24 cellular contexts compared by ENCODE assay signal in the genomic region with DNA sequence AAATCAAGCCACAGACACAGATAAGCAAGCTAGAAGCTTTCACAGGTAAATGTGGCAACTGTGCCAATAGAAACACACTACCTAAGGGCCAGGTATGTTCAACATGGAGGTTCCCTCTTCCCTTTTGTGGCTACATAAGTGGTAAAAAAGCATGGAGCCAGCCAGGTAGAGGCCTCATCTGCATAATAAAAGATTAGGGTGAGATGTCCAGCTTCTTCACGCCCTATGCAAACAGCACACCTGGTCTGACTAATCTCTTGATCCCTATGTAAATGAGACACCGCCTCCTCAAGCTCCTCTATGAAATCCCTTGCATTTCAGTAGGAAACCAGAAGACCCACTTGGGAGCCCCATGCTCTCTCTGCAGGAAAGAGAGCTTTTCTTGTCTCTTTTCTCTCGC.
DNase-seq lines count a peak whose midpoint lies in the region; ATAC-seq and TF ChIP-seq lines count a peak whose summit lies in the region.
"Had no signal": no experiment of that assay in that cellular context is flagged by ENCODE, and none has a peak within 500 bp of the region (broad histone marks: within the 10 kb centered on the region; RNA-seq: fewer than 3 reads in every experiment).

No MANE protein-coding gene starts in this region.

- DNase-seq in DMS53 (lab: John Stamatoyannopoulos, UW) (peak; percentile 51), iPS DF 19.7 (ENCODE audit: low read depth, low spot score) (peak; percentile 83), left colon (no peak), occipital lobe (lab: John Stamatoyannopoulos, UW) (no peak), Peyer's patch (no peak), DMS 273 treated with DMSO at 0.1 percent for 48 hours (lab: John Stamatoyannopoulos, UW) (no peak)
- DNase-seq: ACHN; CD4-positive, alpha-beta memory T cell; DMS153; HCEC 1CT; MG63; NCI-H1417; NCI-H1694 treated with DMSO at 0.1 percent for 48 hours; NCI-H2081 treated with DMSO at 0.1 percent for 48 hours; NCI-H2171 treated with DMSO at 0.1 percent for 48 hours; NCI-H524 treated with DMSO at 0.1 percent for 48 hours had no signal

- peak overlapping the region; percentile 14 for H3K9ac ChIP-seq in HUES6 (ENCODE audit: low read length)
- H3K9ac ChIP-seq: BLaER1 had no signal

- peak overlapping the region; percentile 67 for H3K27ac ChIP-seq in HUES6 (ENCODE audit: low read depth, low read length)
- no peak overlapping the region for H3K27ac ChIP-seq in Peyer's patch
- H3K27ac ChIP-seq: 22Rv1, BLaER1, SJSA1 had no signal

- no peak overlapping the region for H3K4me3 ChIP-seq in HUES6 (ENCODE audit: low read depth, low read length)
- no peak overlapping the region for H3K4me3 ChIP-seq in Peyer's patch
- H3K4me3 ChIP-seq: BLaER1, K562, MG63, SJSA1 had no signal

- H3K4me1 ChIP-seq in HUES6 (ENCODE audit: control insufficient read depth, insufficient read depth, low read length) (peaks cover 23% of the 10 kb centered on the region), Peyer's patch (no peaks in the 10 kb centered on the region)
- H3K4me1 ChIP-seq: BLaER1, SJSA1 had no signal

- H3K27me3 ChIP-seq in HUES6 (ENCODE audit: control insufficient read depth, insufficient read depth, low read length) (no peaks in the 10 kb centered on the region), Peyer's patch (no peaks in the 10 kb centered on the region)
- H3K27me3 ChIP-seq: BLaER1, MG63, SJSA1 had no signal

- TF ChIP-seq POLR2A in Peyer's patch (IDR thresholded peaks at IDR 0.05) = no peak

- peak; percentile 24 for ATAC-seq in left colon
- ATAC-seq in HG03045 (IDR thresholded peaks at IDR 0.05; ENCODE audit: unreplicated experiment) = no peak
- ATAC-seq: HepG2, K562, Right ventricle myocardium inferior had no signal

- intact Hi-C loops in left colon (cut with DNase I, micrococcal nuclease) = no loop called here

- peaks cover 1% of the 10 kb centered on the region for H3K9me3 ChIP-seq in HUES6 (ENCODE audit: control insufficient read depth, insufficient read depth, low read depth, low read length)
- H3K9me3 ChIP-seq in Peyer's patch = no peaks in the 10 kb centered on the region
- H3K9me3 ChIP-seq: BLaER1, MG63, SJSA1 had no signal

- TF ChIP-seq CTCF in Peyer's patch (IDR thresholded peaks at IDR 0.05) = no peak

- H3K36me3 ChIP-seq in HUES6 (ENCODE audit: control insufficient read depth, insufficient read depth, low read length) = no peaks in the 10 kb centered on the region
- H3K36me3 ChIP-seq in Peyer's patch = no peaks in the 10 kb centered on the region
- H3K36me3 ChIP-seq: BLaER1, MG63, SJSA1 had no signal

Comparison
In these comparisons a context has a peak if more than half of its experiments do, and no peak if none do; other contexts are left out.
1. DNase-seq: peak in DMS53 (single experiment) and iPS DF 19.7 (single experiment); none in left colon (0 of 2), occipital lobe (single experiment), Peyer's patch (0 of 3) and DMS 273 treated with DMSO at 0.1 percent for 48 hours (single experiment).